In the genomic region with DNA sequence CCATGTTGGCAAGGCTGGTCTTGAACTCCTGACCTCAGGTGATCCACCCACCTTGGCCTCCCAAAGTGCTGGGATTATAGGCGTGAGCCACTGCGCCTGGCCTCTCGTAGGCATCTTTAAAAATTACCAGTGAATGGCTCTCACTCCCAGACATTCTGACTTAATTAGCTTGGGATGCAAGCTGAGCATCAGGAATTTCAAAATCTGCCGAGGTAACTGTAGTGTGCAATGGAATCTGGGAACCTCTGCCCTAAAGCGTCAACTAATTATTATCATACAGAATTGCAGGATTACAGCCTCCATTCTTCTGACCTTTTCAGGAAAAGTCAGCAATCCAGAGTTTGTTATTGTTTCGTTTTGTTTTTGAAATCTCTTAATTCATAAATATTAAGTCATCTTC, we compare ENCODE assay signal across 16 cellular contexts.
"Had no signal": no experiment of that assay in that cellular context is flagged by ENCODE, and none has a peak within 500 bp of the region (broad histone marks: within the 10 kb centered on the region; RNA-seq: fewer than 3 reads in every experiment).

No MANE protein-coding gene starts in this region.

- ATAC-seq: activated naive CD4-positive, alpha-beta T cell treated with anti-CD3 and anti-CD28 coated beads, Interleukin-2, amount 50 U/mL, for 72 hours; heart left ventricle; left cardiac atrium; lower lobe of right lung; psoas muscle; right lobe of liver; stimulated activated effector memory CD8-positive, alpha-beta T cell treated with anti-CD3 and anti-CD28 coated beads, Interleukin-12 subunit alpha, Interleukin-12 subunit beta, amount 100 ng/mL, for 72 hours had no signal

- H3K27ac Mint-ChIP-seq: activated naive CD4-positive, alpha-beta T cell treated with anti-CD3 and anti-CD28 coated beads, Interleukin-2, amount 50 U/mL, for 72 hours; stimulated activated effector memory CD8-positive, alpha-beta T cell treated with anti-CD3 and anti-CD28 coated beads, Interleukin-12 subunit alpha, Interleukin-12 subunit beta, amount 100 ng/mL, for 72 hours had no signal

- H3K4me3 ChIP-seq: heart left ventricle, lower lobe of right lung, psoas muscle, right lobe of liver, testis, upper lobe of left lung had no signal

- H3K9me3 ChIP-seq: lower lobe of right lung, psoas muscle, right lobe of liver, testis, upper lobe of left lung had no signal

- H3K27ac ChIP-seq: heart left ventricle, lower lobe of right lung, psoas muscle, right lobe of liver, testis, upper lobe of left lung, WERI-Rb-1 had no signal

- DNase-seq: activated CD4-positive, alpha-beta T cell treated with anti-CD3 and anti-CD28 coated beads for 1 hour; activated CD4-positive, alpha-beta T cell treated with anti-CD3 and anti-CD28 coated beads, Interleukin-2, amount 50 U/mL, for 48 hours; activated gamma-delta T cell treated with Interleukin-2 at 50 U/mL for 16 hours; heart left ventricle; left cardiac atrium; lower lobe of right lung; psoas muscle; right lobe of liver; small intestine; stimulated activated CD4-positive, alpha-beta T cell treated with anti-CD3 and anti-CD28 coated beads, Interleukin-4, amount 100 ng/mL, for 24 hours; T-helper 2 cell; testis; upper lobe of left lung; WERI-Rb-1 had no signal

- H3K4me1 ChIP-seq: heart left ventricle, lower lobe of right lung, psoas muscle, right lobe of liver, testis, upper lobe of left lung had no signal

- H3K36me3 Mint-ChIP-seq: stimulated activated effector memory CD8-positive, alpha-beta T cell treated with anti-CD3 and anti-CD28 coated beads, Interleukin-12 subunit alpha, Interleukin-12 subunit beta, amount 100 ng/mL, for 72 hours had no signal

- H3K36me3 ChIP-seq: heart left ventricle, lower lobe of right lung, right lobe of liver, upper lobe of left lung, WERI-Rb-1 had no signal

- H3K4me3 Mint-ChIP-seq: stimulated activated effector memory CD8-positive, alpha-beta T cell treated with anti-CD3 and anti-CD28 coated beads, Interleukin-12 subunit alpha, Interleukin-12 subunit beta, amount 100 ng/mL, for 72 hours had no signal

- H3K27me3 ChIP-seq: heart left ventricle, right lobe of liver, testis, upper lobe of left lung had no signal

- H3K4me1 Mint-ChIP-seq: stimulated activated effector memory CD8-positive, alpha-beta T cell treated with anti-CD3 and anti-CD28 coated beads, Interleukin-12 subunit alpha, Interleukin-12 subunit beta, amount 100 ng/mL, for 72 hours had no signal
